In the genomic region with DNA sequence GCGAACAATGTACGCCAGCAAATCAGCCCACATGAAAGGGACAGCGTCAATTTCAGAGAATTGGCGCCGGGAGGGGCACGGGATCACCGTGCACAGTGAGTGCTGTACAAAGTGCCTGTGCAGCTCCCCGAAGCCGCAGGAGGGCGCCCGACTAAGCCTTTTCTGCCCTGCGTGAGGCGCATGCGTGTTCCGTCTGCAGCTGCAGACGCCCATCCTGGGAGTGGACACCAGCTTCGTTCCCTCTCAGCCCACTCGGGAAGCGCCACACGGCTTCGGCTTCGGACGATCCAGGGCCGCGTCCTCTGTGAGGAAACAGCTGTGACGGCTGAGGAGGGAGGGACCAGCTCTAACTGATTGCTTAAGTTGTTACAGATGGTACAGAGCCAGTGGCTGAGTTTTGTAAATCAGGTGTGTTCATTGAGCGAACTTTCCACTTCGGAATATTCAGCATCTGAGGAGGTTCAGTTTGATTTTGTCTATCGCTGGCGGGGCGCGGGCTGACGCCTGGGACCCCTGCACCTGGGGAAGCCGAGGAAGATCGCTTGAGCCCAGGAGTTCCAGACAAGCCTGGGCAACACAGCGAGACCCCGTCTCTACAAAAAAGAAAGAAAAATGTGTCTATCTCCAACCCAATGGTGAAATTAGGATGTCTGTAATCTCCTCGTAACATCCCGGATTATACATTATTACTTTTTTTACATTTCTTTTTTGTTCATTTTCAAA, we compare ENCODE assay signal across 8 cellular contexts. TPM values are rescaled to one million over a fixed set of nuclear protein-coding genes. Genes with fewer than 3 reads are reported as not detected.
DNase-seq lines count a peak whose midpoint lies in the region; ATAC-seq and TF ChIP-seq lines count a peak whose summit lies in the region.

No MANE protein-coding gene starts in this region.

- DNase-seq in NCI-H69 (lab: John Stamatoyannopoulos, UW), result peak; percentile 87
- peak; percentile 97 for DNase-seq in activated CD8-positive, alpha-beta T cell treated with anti-CD3 and anti-CD28 coated beads for 36 hours
- DNase-seq in ecto neural progenitor cell (ENCODE audit: low spot score), result peak; percentile 96
- peak; percentile 95 to 96 for DNase-seq in stimulated activated CD4-positive, alpha-beta T cell treated with anti-CD3 and anti-CD28 coated beads, Interleukin-2, amount 100 ng/mL, for 24 hours

- H3K4me3 ChIP-seq in BLaER1 (peak overlapping the region; percentile 46), liver (ENCODE audit: low read depth in 1 of 3, low read length in 3 of 3) (peak overlapping the region; percentile 2 to 25 (median 25))

- H3K27me3 ChIP-seq in BLaER1 (peaks cover 34% of the 10 kb centered on the region), liver (ENCODE audit: control insufficient read depth in 4 of 4, insufficient read depth in 4 of 4, low read length in 3 of 4) (peaks cover 0 to 3% (median 0%) of the 10 kb centered on the region in 4 donors)

- H3K4me3 Mint-ChIP-seq in activated CD8-positive, alpha-beta T cell treated with anti-CD3 and anti-CD28 coated beads for 36 hours, result peak overlapping the region; percentile 74

- WGBS in liver, result 17% methylated on average over 39 of the region's 39 CpGs

- H3K9me3 Mint-ChIP-seq in activated CD8-positive, alpha-beta T cell treated with anti-CD3 and anti-CD28 coated beads for 36 hours, result no peaks in the 10 kb centered on the region

- H3K27ac Mint-ChIP-seq in activated CD8-positive, alpha-beta T cell treated with anti-CD3 and anti-CD28 coated beads for 36 hours, result peak overlapping the region; percentile 80

- H3K27me3 Mint-ChIP-seq in activated CD8-positive, alpha-beta T cell treated with anti-CD3 and anti-CD28 coated beads for 36 hours, result peaks cover 22% of the 10 kb centered on the region

- POLR2A ChIA-PET in activated CD8-positive, alpha-beta T cell treated with anti-CD3 and anti-CD28 coated beads for 36 hours (lab: Charles Lee), result interaction anchor here (0.8 to 1.1 kb wide), 3 partner anchors 15 to 48 kb away, joined by 3 to 4 read pairs (median 3); a partner anchor contains a TSS

- H3K9me3 ChIP-seq in BLaER1 (peaks cover 11% of the 10 kb centered on the region; the same call in 1 of the 2 replicates), liver (ENCODE audit: control insufficient read depth in 4 of 4, low read length in 3 of 4) (peaks cover 0 to 3% (median 1%) of the 10 kb centered on the region in 4 donors)

- no peaks in the 10 kb centered on the region for H3K36me3 ChIP-seq in BLaER1
- H3K36me3 ChIP-seq in liver (ENCODE audit: control insufficient read depth in 4 of 4, insufficient read depth in 3 of 4, low read depth in 1 of 4, low read length in 3 of 4), result no peaks in the 10 kb centered on the region

- H3K9ac ChIP-seq in BLaER1, result no peak overlapping the region
- no peak overlapping the region for H3K9ac ChIP-seq in liver (ENCODE audit: low read depth in 1 of 2, low read length in 2 of 2)

- H3K27ac ChIP-seq in BLaER1, result no peak overlapping the region
- peak overlapping the region in 1 of 2 donors; percentile 25 for H3K27ac ChIP-seq in liver (ENCODE audit: low read depth in 1 of 2, low read length in 2 of 2)

- ATAC-seq in HG02642 (IDR thresholded peaks at IDR 0.05; ENCODE audit: poor library complexity, unreplicated experiment) (peak; percentile 55), GM19324 (IDR thresholded peaks at IDR 0.05; ENCODE audit: low FRiP score, unreplicated experiment) (no peak)
- peak; percentile 99 for ATAC-seq in activated CD8-positive, alpha-beta T cell treated with anti-CD3 and anti-CD28 coated beads for 36 hours

- CTCF ChIA-PET in activated CD8-positive, alpha-beta T cell treated with anti-CD3 and anti-CD28 coated beads for 36 hours (lab: Charles Lee), result interaction anchor here (0.6 to 3.8 kb wide), 25 partner anchors 8 to 207 kb away, joined by 3 to 41 read pairs (median 4); a partner anchor contains a TSS

- peaks cover 1% of the 10 kb centered on the region for H3K36me3 Mint-ChIP-seq in activated CD8-positive, alpha-beta T cell treated with anti-CD3 and anti-CD28 coated beads for 36 hours (ENCODE audit: low read depth)

- H3K4me2 ChIP-seq in BLaER1, result peak overlapping the region; percentile 67

- H3K4me1 Mint-ChIP-seq in activated CD8-positive, alpha-beta T cell treated with anti-CD3 and anti-CD28 coated beads for 36 hours (ENCODE audit: low read depth), result peaks cover 11% of the 10 kb centered on the region

- H3K4me1 ChIP-seq in BLaER1, result peaks cover 15% of the 10 kb centered on the region
- H3K4me1 ChIP-seq in liver (ENCODE audit: control insufficient read depth in 4 of 4, insufficient read depth in 4 of 4, low read length in 3 of 4), result peaks cover 0 to 8% (median 0%) of the 10 kb centered on the region in 4 donors

- peak; percentile 84 for TF ChIP-seq CTCF in activated CD8-positive, alpha-beta T cell treated with anti-CD3 and anti-CD28 coated beads for 36 hours (IDR thresholded peaks at IDR 0.05)
- peak; percentile 74 for TF ChIP-seq CTCF in liver (IDR thresholded peaks at IDR 0.05; ENCODE audit: low read depth, low read length, missing input control)

- no peaks in the 10 kb centered on the region for H4K20me1 ChIP-seq in BLaER1

- intact Hi-C loops in activated CD8-positive, alpha-beta T cell treated with anti-CD3 and anti-CD28 coated beads for 36 hours (cut with micrococcal nuclease), result no loop called here

- TF ChIP-seq RAD21 in liver (IDR thresholded peaks at IDR 0.05), result peak; percentile 60 to 80

TF ChIP-seq in liver, 16 proteins besides CTCF, POLR2A, EP300 and RAD21:
- no peak for TF ChIP-seq FOXA2 (IDR thresholded peaks at IDR 0.05)
- TF ChIP-seq, protein P1, sequence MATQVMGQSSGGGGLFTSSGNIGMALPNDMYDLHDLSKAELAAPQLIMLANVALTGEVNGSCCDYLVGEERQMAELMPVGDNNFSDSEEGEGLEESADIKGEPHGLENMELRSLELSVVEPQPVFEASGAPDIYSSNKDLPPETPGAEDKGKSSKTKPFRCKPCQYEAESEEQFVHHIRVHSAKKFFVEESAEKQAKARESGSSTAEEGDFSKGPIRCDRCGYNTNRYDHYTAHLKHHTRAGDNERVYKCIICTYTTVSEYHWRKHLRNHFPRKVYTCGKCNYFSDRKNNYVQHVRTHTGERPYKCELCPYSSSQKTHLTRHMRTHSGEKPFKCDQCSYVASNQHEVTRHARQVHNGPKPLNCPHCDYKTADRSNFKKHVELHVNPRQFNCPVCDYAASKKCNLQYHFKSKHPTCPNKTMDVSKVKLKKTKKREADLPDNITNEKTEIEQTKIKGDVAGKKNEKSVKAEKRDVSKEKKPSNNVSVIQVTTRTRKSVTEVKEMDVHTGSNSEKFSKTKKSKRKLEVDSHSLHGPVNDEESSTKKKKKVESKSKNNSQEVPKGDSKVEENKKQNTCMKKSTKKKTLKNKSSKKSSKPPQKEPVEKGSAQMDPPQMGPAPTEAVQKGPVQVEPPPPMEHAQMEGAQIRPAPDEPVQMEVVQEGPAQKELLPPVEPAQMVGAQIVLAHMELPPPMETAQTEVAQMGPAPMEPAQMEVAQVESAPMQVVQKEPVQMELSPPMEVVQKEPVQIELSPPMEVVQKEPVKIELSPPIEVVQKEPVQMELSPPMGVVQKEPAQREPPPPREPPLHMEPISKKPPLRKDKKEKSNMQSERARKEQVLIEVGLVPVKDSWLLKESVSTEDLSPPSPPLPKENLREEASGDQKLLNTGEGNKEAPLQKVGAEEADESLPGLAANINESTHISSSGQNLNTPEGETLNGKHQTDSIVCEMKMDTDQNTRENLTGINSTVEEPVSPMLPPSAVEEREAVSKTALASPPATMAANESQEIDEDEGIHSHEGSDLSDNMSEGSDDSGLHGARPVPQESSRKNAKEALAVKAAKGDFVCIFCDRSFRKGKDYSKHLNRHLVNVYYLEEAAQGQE (IDR thresholded peaks at IDR 0.05), result peak; percentile 24

RNA-seq across cellular contexts. Expression of a gene that starts 15.4 kb away (rescaled TPM):
- total RNA-seq in activated CD8-positive, alpha-beta T cell treated with anti-CD3 and anti-CD28 coated beads for 36 hours, result 1 to 10 TPM; 6.4 to 9.5 TPM
- total RNA-seq in liver, result under 1 TPM; 0.67 to 0.98 TPM
- 1 to 10 TPM in 1 of 2 donors, under 1 TPM in 1; 0.40 to 1.2 TPM for polyA plus RNA-seq in liver
